In genomic region chr16:55805104-55805503, GRCh38 we compare ENCODE assay signal across 3 cellular contexts. TPM values are rescaled to one million over a fixed set of nuclear protein-coding genes. Genes with fewer than 3 reads are reported as not detected.
"Had no signal": no experiment of that assay in that cellular context is flagged by ENCODE, and none has a peak within 500 bp of the region (broad histone marks: within the 10 kb centered on the region; RNA-seq: fewer than 3 reads in every experiment).

No MANE protein-coding gene starts in this region.

RNA-seq across cellular contexts. Expression of gene CES1, which starts 27.8 kb away (rescaled TPM):
- total RNA-seq: GM23338, H9, HT-29 had no signal
